Comparison of ENCODE assay signal across 10 cellular contexts in the genomic region with DNA sequence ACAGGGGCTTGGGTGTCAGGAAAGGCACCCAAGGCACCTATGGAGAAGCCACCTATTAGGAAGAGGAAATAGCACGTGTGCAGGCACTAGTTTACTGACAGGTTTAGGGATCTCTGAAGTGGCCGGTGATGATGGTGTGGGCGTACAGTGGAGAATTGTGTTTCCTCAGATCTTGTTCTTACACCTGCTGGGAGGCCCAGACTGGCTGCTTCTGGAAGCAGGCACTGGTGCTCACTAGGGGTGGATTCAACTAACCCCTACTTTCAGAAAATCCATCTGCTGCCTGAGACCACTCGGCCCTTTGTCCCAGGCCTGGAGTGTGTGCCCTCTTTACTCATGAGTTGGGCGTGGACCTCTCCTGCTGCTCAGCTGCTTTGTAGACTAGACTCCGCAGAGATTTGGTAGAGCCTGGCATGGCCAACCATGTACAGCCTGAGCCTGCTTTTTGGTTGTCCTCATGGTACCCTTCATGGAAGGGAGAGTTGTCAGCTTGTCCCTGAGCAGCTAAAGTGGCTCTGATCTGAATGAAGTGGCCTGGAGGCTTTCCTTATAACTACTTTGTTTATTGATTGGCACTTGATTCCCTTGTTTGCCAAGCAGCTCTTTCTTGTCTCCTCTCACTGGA. TPM values are rescaled to one million over a fixed set of nuclear protein-coding genes. Genes with fewer than 3 reads are reported as not detected.
A peak's percentile ranks its signal among the peaks of the same experiment; 100 is the strongest.
DNase-seq lines count a peak whose midpoint lies in the region; ATAC-seq and TF ChIP-seq lines count a peak whose summit lies in the region.
"Had no signal": no experiment of that assay in that cellular context is flagged by ENCODE, and none has a peak within 500 bp of the region (broad histone marks: within the 10 kb centered on the region; RNA-seq: fewer than 3 reads in every experiment).

No MANE protein-coding gene starts in this region.

- no peak overlapping the region for H2AFZ ChIP-seq in MM.1S (ENCODE audit: low read length)
- no peak overlapping the region for H2AFZ ChIP-seq in neural cell (ENCODE audit: low read depth, low read length)

- ATAC-seq in HG03097 (IDR thresholded peaks at IDR 0.05; ENCODE audit: low FRiP score, unreplicated experiment), result no peak

- TF ChIP-seq EP300 in neural cell (conservative IDR thresholded peaks at IDR 0.05; ENCODE audit: poor library complexity, severe bottlenecking), result no peak

- no peak for TF ChIP-seq RAD21 in neural cell (conservative IDR thresholded peaks at IDR 0.05)

- peak overlapping the region; percentile 89 for H3K27ac ChIP-seq in C4-2B
- H3K27ac ChIP-seq in MM.1S (ENCODE audit: low read length), result no peak overlapping the region
- no peak overlapping the region for H3K27ac ChIP-seq in ectodermal cell (ENCODE audit: insufficient read depth, low read depth, low read length, poor library complexity, severe bottlenecking)
- peak overlapping the region; percentile 60 for H3K27ac ChIP-seq in neural cell (ENCODE audit: low read length)

- H4K20me1 ChIP-seq in MM.1S (ENCODE audit: insufficient read depth, low read length), result no peaks in the 10 kb centered on the region
- no peaks in the 10 kb centered on the region for H4K20me1 ChIP-seq in neural cell (ENCODE audit: insufficient read depth)

- H3F3A ChIP-seq in MM.1S (ENCODE audit: insufficient read depth, low read length) (peaks cover 21% of the 10 kb centered on the region), neural cell (ENCODE audit: insufficient read depth, low read length, poor library complexity, severe bottlenecking) (no peaks in the 10 kb centered on the region)

- peak overlapping the region; percentile 94 for H3K4me2 ChIP-seq in MM.1S (ENCODE audit: low read depth, low read length)
- peak overlapping the region; percentile 72 for H3K4me2 ChIP-seq in neural cell (ENCODE audit: low read length)

- H3K36me3 ChIP-seq in MM.1S (replicated peaks; ENCODE audit: insufficient read depth, low read length), result no peaks in the 10 kb centered on the region; the same call in 1 of the 2 replicates
- peaks cover 19% of the 10 kb centered on the region for H3K36me3 ChIP-seq in ectodermal cell (ENCODE audit: control insufficient read depth, insufficient read depth, low read length)
- no peaks in the 10 kb centered on the region for H3K36me3 ChIP-seq in neural cell (ENCODE audit: insufficient read depth, low read length)

- H3K27me3 ChIP-seq in MM.1S (replicated peaks; ENCODE audit: insufficient read depth, low read length) (no peaks in the 10 kb centered on the region), ectodermal cell (ENCODE audit: control insufficient read depth, insufficient read depth, low read length, poor library complexity, severe bottlenecking) (no peaks in the 10 kb centered on the region), neural cell (ENCODE audit: insufficient read depth, low read depth, low read length) (no peaks in the 10 kb centered on the region)

- DNase-seq in MM.1S (no peak), germinal center (ENCODE audit: low spot score) (no peak), NCI-H1105 treated with DMSO at 0.1 percent for 48 hours (lab: John Stamatoyannopoulos, UW) (no peak), hippocampal formation (lab: John Stamatoyannopoulos, UW) (no peak)
- DNase-seq: mucosa of descending colon, SHP77 had no signal

- WGBS in ectodermal cell, 2 experiments, result 88 to 93% methylated on average over 6 of the region's 6 CpGs

- H3K9me3 ChIP-seq in MM.1S (replicated peaks; ENCODE audit: insufficient read depth, low read length) (no peaks in the 10 kb centered on the region), ectodermal cell (ENCODE audit: control insufficient read depth, low read length) (no peaks in the 10 kb centered on the region), neural cell (ENCODE audit: low read length) (no peaks in the 10 kb centered on the region)
- H3K9me3 ChIP-seq: mucosa of descending colon had no signal

- no peaks in the 10 kb centered on the region for H3K9me2 ChIP-seq in MM.1S (replicated peaks; ENCODE audit: insufficient read depth, low read length)
- H3K9me2 ChIP-seq in neural cell (ENCODE audit: insufficient read depth, low read length), result no peaks in the 10 kb centered on the region

- TF ChIP-seq CTCF in C4-2B (conservative IDR thresholded peaks at IDR 0.05), result no peak
- TF ChIP-seq CTCF in MM.1S (IDR thresholded peaks at IDR 0.05; ENCODE audit: low read length), result no peak
- no peak for TF ChIP-seq CTCF in neural cell (IDR thresholded peaks at IDR 0.05; ENCODE audit: poor library complexity, severe bottlenecking)

- peak overlapping the region; percentile 93; the same call in 1 of the 2 replicates for H3K9ac ChIP-seq in MM.1S (ENCODE audit: low read length)
- peak overlapping the region; percentile 88 for H3K9ac ChIP-seq in neural cell (ENCODE audit: low read length)

- H3K4me1 ChIP-seq in MM.1S (ENCODE audit: low read length) (peaks cover 23% of the 10 kb centered on the region), ectodermal cell (ENCODE audit: control insufficient read depth, insufficient read depth, low read length) (peaks cover 4% of the 10 kb centered on the region)

- H3K4me3 ChIP-seq in MM.1S (ENCODE audit: low read length), result peak overlapping the region; percentile 99
- H3K4me3 ChIP-seq in ectodermal cell (ENCODE audit: insufficient read depth, low read depth, low read length), result peak overlapping the region; percentile 85
- H3K4me3 ChIP-seq in neural cell (ENCODE audit: low read length), result peak overlapping the region; percentile 87

- H3K79me2 ChIP-seq in MM.1S (ENCODE audit: low read length) (peaks cover 44% of the 10 kb centered on the region), neural cell (replicated peaks; ENCODE audit: insufficient read depth, low read length) (peaks cover 26% of the 10 kb centered on the region)

TF ChIP-seq in neural cell, 6 proteins besides CTCF, POLR2A, EP300 and RAD21:
- TF ChIP-seq TAF1 (IDR thresholded peaks at IDR 0.05; ENCODE audit: low read depth), result no peak
- TF ChIP-seq MXI1 (conservative IDR thresholded peaks at IDR 0.05; ENCODE audit: poor library complexity, severe bottlenecking), result no peak
- TF ChIP-seq EZH2 (IDR thresholded peaks at IDR 0.05; ENCODE audit: borderline replicate concordance, insufficient read depth, low read length, poor library complexity, severe bottlenecking), result no peak
- TF ChIP-seq, protein P1, sequence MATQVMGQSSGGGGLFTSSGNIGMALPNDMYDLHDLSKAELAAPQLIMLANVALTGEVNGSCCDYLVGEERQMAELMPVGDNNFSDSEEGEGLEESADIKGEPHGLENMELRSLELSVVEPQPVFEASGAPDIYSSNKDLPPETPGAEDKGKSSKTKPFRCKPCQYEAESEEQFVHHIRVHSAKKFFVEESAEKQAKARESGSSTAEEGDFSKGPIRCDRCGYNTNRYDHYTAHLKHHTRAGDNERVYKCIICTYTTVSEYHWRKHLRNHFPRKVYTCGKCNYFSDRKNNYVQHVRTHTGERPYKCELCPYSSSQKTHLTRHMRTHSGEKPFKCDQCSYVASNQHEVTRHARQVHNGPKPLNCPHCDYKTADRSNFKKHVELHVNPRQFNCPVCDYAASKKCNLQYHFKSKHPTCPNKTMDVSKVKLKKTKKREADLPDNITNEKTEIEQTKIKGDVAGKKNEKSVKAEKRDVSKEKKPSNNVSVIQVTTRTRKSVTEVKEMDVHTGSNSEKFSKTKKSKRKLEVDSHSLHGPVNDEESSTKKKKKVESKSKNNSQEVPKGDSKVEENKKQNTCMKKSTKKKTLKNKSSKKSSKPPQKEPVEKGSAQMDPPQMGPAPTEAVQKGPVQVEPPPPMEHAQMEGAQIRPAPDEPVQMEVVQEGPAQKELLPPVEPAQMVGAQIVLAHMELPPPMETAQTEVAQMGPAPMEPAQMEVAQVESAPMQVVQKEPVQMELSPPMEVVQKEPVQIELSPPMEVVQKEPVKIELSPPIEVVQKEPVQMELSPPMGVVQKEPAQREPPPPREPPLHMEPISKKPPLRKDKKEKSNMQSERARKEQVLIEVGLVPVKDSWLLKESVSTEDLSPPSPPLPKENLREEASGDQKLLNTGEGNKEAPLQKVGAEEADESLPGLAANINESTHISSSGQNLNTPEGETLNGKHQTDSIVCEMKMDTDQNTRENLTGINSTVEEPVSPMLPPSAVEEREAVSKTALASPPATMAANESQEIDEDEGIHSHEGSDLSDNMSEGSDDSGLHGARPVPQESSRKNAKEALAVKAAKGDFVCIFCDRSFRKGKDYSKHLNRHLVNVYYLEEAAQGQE (IDR thresholded peaks at IDR 0.05; ENCODE audit: borderline replicate concordance), result no peak
- TF ChIP-seq SMC3 (conservative IDR thresholded peaks at IDR 0.05; ENCODE audit: poor library complexity), result no peak
- TF ChIP-seq POLR2AphosphoS5 (IDR thresholded peaks at IDR 0.05), result no peak

RNA-seq across cellular contexts. Expression of a gene that starts 1.4 kb away (rescaled TPM):
- 78.2 TPM for polyA plus RNA-seq in ectodermal cell (2013, experiment 1 of 4)
- polyA plus RNA-seq in ectodermal cell (2013, experiment 2 of 4), result 84.9 TPM
- polyA plus RNA-seq in ectodermal cell (2013, experiment 3 of 4), result 73.2 TPM
- polyA plus RNA-seq in ectodermal cell (2013, experiment 4 of 4), result 75.9 TPM
- polyA plus RNA-seq in neural cell, result 66.0 and 81.7 TPM in 2 replicates
- 65.9 and 83.8 TPM in 2 replicates for polyA minus RNA-seq in neural cell

RNA-seq across cellular contexts. Expression of a gene that starts 10.4 kb away (rescaled TPM):
- 1.1 TPM for polyA plus RNA-seq in ectodermal cell (2013, experiment 1 of 4)
- polyA plus RNA-seq in ectodermal cell (2013, experiment 2 of 4), result 0.96 TPM
- not detected for polyA plus RNA-seq in ectodermal cell (2013, experiment 3 of 4)
- 1.6 TPM for polyA plus RNA-seq in ectodermal cell (2013, experiment 4 of 4)
- 2.2 TPM in 1 of 2 replicates, not detected in the other for polyA plus RNA-seq in neural cell
- polyA minus RNA-seq in neural cell, result not detected in 2 replicates

RNA-seq across cellular contexts. Expression of a gene that starts 18.8 kb away (rescaled TPM):
- 32.4 TPM for polyA plus RNA-seq in ectodermal cell (2013, experiment 1 of 4)
- polyA plus RNA-seq in ectodermal cell (2013, experiment 2 of 4), result 42.8 TPM
- 33.4 TPM for polyA plus RNA-seq in ectodermal cell (2013, experiment 3 of 4)
- 29.1 TPM for polyA plus RNA-seq in ectodermal cell (2013, experiment 4 of 4)
- 3.8 and 8.1 TPM in 2 replicates for polyA plus RNA-seq in neural cell
- polyA minus RNA-seq in neural cell, result 14.2 and 17.5 TPM in 2 replicates

RNA-seq across cellular contexts. Expression of a gene that starts 26.8 kb away (rescaled TPM):
- polyA plus RNA-seq in ectodermal cell (2013, experiment 1 of 4), result 54.9 TPM
- polyA plus RNA-seq in ectodermal cell (2013, experiment 2 of 4), result 50.2 TPM
- polyA plus RNA-seq in ectodermal cell (2013, experiment 3 of 4), result 51.6 TPM
- 51.9 TPM for polyA plus RNA-seq in ectodermal cell (2013, experiment 4 of 4)
- 104 and 135 TPM in 2 replicates for polyA plus RNA-seq in neural cell
- 28.1 and 32.1 TPM in 2 replicates for polyA minus RNA-seq in neural cell

RNA-seq across cellular contexts. Expression of a gene that starts 27.5 kb away (rescaled TPM):
- polyA plus RNA-seq in ectodermal cell (2013, experiment 1 of 4), result 261 TPM
- 222 TPM for polyA plus RNA-seq in ectodermal cell (2013, experiment 2 of 4)
- polyA plus RNA-seq in ectodermal cell (2013, experiment 3 of 4), result 201 TPM
- polyA plus RNA-seq in ectodermal cell (2013, experiment 4 of 4), result 219 TPM
- polyA plus RNA-seq in neural cell, result 98.6 and 144 TPM in 2 replicates
- polyA minus RNA-seq in neural cell, result 119 and 158 TPM in 2 replicates

Comparison
In these comparisons a context has a peak if more than half of its experiments do, and no peak if none do; other contexts are left out.
1. H3K27ac ChIP-seq: peak in C4-2B (single experiment) and neural cell (single experiment); none in MM.1S (single experiment) and ectodermal cell (single experiment).
2. Peak in every context shown above with its lines, with median percentiles within 50 percentile points of each other: H3K4me3 ChIP-seq.